8 cellular contexts compared by ENCODE assay signal in genomic region chr12:6383572-6384498, GRCh38. TPM values are rescaled to one million over a fixed set of nuclear protein-coding genes. Genes with fewer than 3 reads are reported as not detected.
DNase-seq lines count a peak whose midpoint lies in the region; TF ChIP-seq lines count a peak whose summit lies in the region.

Gene LTBR, plus strand, starts transcription at chr12:6384162. Its CDS starts 197 bp downstream, at chr12:6384359.

- H2AFZ ChIP-seq in OCI-LY7 (ENCODE audit: low read length): no peak within 1 kb of the TSS

- H3K27ac ChIP-seq in tibial artery (peak within 1 kb of the TSS; percentile 95 to 98), OCI-LY7 (ENCODE audit: low read depth, low read length, poor library complexity, severe bottlenecking) (no peak within 1 kb of the TSS)

- no peak within 1 kb of the TSS for H3K4me2 ChIP-seq in OCI-LY7 (ENCODE audit: low read length)

- CTCF ChIA-PET in OCI-LY7 (lab: Charles Lee; ENCODE audit: unreplicated experiment): no interaction called here

- DNase-seq in Ammon's horn (ENCODE audit: low spot score): peak; percentile 84
- DNase-seq in HS-5 (ENCODE audit: low read depth): peak; percentile 63
- peak; percentile 91 for DNase-seq in UCSD-AML1 (lab: John Stamatoyannopoulos, UW; ENCODE audit: unreplicated experiment)
- DNase-seq in erythroblast (lab: John Stamatoyannopoulos, UW): peak; percentile 43 to 52
- DNase-seq in tibial artery: peak; percentile 97 to 99
- DNase-seq in OCI-LY7 (ENCODE audit: low spot score): no peak
- no peak for DNase-seq in T-helper 1 cell

- POLR2A ChIA-PET in OCI-LY7 (lab: Charles Lee): interaction anchor here (0.6 kb wide), 1 partner anchor 129 kb away, joined by 3 read pairs; no protein-coding TSS in a partner anchor

- H3K9me3 ChIP-seq in mononuclear cell (ENCODE audit: low read depth, low read length) (no peaks in the 10 kb centered on the region), tibial artery (no peaks in the 10 kb centered on the region), OCI-LY7 (ENCODE audit: low read length) (no peaks in the 10 kb centered on the region)

- no peaks in the 10 kb centered on the region for H3K9me2 ChIP-seq in OCI-LY7 (ENCODE audit: insufficient read depth, low read length)

- H3K79me2 ChIP-seq in OCI-LY7 (ENCODE audit: insufficient read depth, low read depth, low read length): no peaks in the 10 kb centered on the region

- intact Hi-C loops in tibial artery (cut with DNase I; ENCODE audit: low total_unique reads) (loop anchor here (5.0 kb wide), 1 partner anchor 47 kb away; no protein-coding TSS in a partner anchor), OCI-LY7 (cut with micrococcal nuclease; ENCODE audit: unreplicated experiment) (no loop called here)

- BruUV-seq in OCI-LY7 (replicated peaks; lab: Mats Ljungman, UMichigan): no TSS peak

- no peaks in the 10 kb centered on the region for H4K20me1 ChIP-seq in OCI-LY7 (ENCODE audit: insufficient read depth, low read length)

- H3K27me3 ChIP-seq in mononuclear cell (ENCODE audit: insufficient read depth, low read length): no peaks in the 10 kb centered on the region
- no peaks in the 10 kb centered on the region for H3K27me3 ChIP-seq in tibial artery

- no peak for TF ChIP-seq POLR2A in erythroblast (IDR thresholded peaks at IDR 0.05; ENCODE audit: low read length)

- H3K4me3 ChIP-seq in mononuclear cell (ENCODE audit: low read length): peak within 1 kb of the TSS; percentile 52
- H3K4me3 ChIP-seq in tibial artery: peak within 1 kb of the TSS; percentile 81 to 82
- H3K4me3 ChIP-seq in OCI-LY7 (ENCODE audit: low read depth, low read length, poor library complexity, severe bottlenecking): no peak within 1 kb of the TSS

- H3K4me1 ChIP-seq in mononuclear cell (ENCODE audit: insufficient read depth, low read length): peaks cover 59% of the 10 kb centered on the region
- H3K4me1 ChIP-seq in tibial artery: peaks cover 0 to 43% (median 29%) of the 10 kb centered on the region in 4 donors
- H3K4me1 ChIP-seq in OCI-LY7 (ENCODE audit: insufficient read depth, low read length, poor library complexity, severe bottlenecking): no peaks in the 10 kb centered on the region

- H3K36me3 ChIP-seq in tibial artery (peaks cover 25 to 31% (median 28%) of the 10 kb centered on the region in 3 donors), OCI-LY7 (ENCODE audit: insufficient read depth, low read length) (no peaks in the 10 kb centered on the region)

- TF ChIP-seq CTCF in tibial artery (IDR thresholded peaks at IDR 0.05) (no peak), OCI-LY7 (conservative IDR thresholded peaks at IDR 0.05; ENCODE audit: low read length) (no peak)

RNA-seq across cellular contexts. Expression of gene LTBR, which starts in this region (rescaled TPM):
- total RNA-seq in mononuclear cell (29.8 TPM), OCI-LY7 (2022) (not detected in 2 replicates)
- total RNA-seq in OCI-LY7 (2014; rRNA removed; shearing (Covaris generic)): not detected in 2 replicates

Comparison
In these comparisons a context has a peak if more than half of its experiments do, and no peak if none do; other contexts are left out.
1. RNA of gene LTBR (total RNA-seq): 29.8 TPM in mononuclear cell (single experiment); not detected in OCI-LY7; every median in the first group is over 10 times any median in the second.
2. DNase-seq: peak in Ammon's horn (single experiment), HS-5 (single experiment), UCSD-AML1 (single experiment), erythroblast (2 of 2) and tibial artery (2 of 2); none in OCI-LY7 (single experiment) and T-helper 1 cell (0 of 5).